2 cellular contexts compared by ENCODE assay signal in genomic region chr1:81377406-81377805, GRCh38.
A peak's percentile ranks its signal among the peaks of the same experiment; 100 is the strongest.
TF ChIP-seq lines count a peak whose summit lies in the region.

No MANE protein-coding gene starts in this region.

TF ChIP-seq in Ishikawa, 13 proteins besides CTCF, POLR2A, EP300 and RAD21:
- no peak for TF ChIP-seq TAF1 (IDR thresholded peaks at IDR 0.05; ENCODE audit: low read depth)
- TF ChIP-seq ZBTB7A (IDR thresholded peaks at IDR 0.05; ENCODE audit: low read depth): no peak
- TF ChIP-seq FOXM1 (IDR thresholded peaks at IDR 0.05; ENCODE audit: borderline replicate concordance, low read depth): no peak
- TF ChIP-seq USF1 (IDR thresholded peaks at IDR 0.05): no peak
- no peak for TF ChIP-seq CEBPB (IDR thresholded peaks at IDR 0.05)
- no peak for TF ChIP-seq CREB1 (IDR thresholded peaks at IDR 0.05; ENCODE audit: low read depth)
- TF ChIP-seq REST (IDR thresholded peaks at IDR 0.05; ENCODE audit: low read depth): no peak
- TF ChIP-seq TEAD4 (IDR thresholded peaks at IDR 0.05): no peak
- TF ChIP-seq MAX (IDR thresholded peaks at IDR 0.05): no peak
- TF ChIP-seq TCF12 (IDR thresholded peaks at IDR 0.05; ENCODE audit: low read depth): no peak
- TF ChIP-seq YY1 (IDR thresholded peaks at IDR 0.05; ENCODE audit: low read depth): no peak
- no peak for TF ChIP-seq NFIC (IDR thresholded peaks at IDR 0.05)
- no peak for TF ChIP-seq EGR1 (IDR thresholded peaks at IDR 0.05)

TF ChIP-seq in H1, 55 proteins besides CTCF, POLR2A, EP300 and RAD21:
- TF ChIP-seq CEBPB (IDR thresholded peaks at IDR 0.05; ENCODE audit: low read depth, low read length) (no peak), JUN (IDR thresholded peaks at IDR 0.05; ENCODE audit: low read depth, low read length) (no peak), SAP30 (IDR thresholded peaks at IDR 0.05; ENCODE audit: insufficient read depth, insufficient replicate concordance, low read length) (no peak), TBP (IDR thresholded peaks at IDR 0.05; ENCODE audit: low read depth, low read length) (no peak), PHF8 (conservative IDR thresholded peaks at IDR 0.05; ENCODE audit: low read depth, low read length) (no peak), RBBP5 (IDR thresholded peaks at IDR 0.05; ENCODE audit: borderline replicate concordance, low read depth, low read length) (no peak), CREB1 (IDR thresholded peaks at IDR 0.05) (0 out of 2 replicates have a peak, but pooled peaks have one; percentile 27)
